22 cellular contexts compared by ENCODE assay signal in the genomic region with DNA sequence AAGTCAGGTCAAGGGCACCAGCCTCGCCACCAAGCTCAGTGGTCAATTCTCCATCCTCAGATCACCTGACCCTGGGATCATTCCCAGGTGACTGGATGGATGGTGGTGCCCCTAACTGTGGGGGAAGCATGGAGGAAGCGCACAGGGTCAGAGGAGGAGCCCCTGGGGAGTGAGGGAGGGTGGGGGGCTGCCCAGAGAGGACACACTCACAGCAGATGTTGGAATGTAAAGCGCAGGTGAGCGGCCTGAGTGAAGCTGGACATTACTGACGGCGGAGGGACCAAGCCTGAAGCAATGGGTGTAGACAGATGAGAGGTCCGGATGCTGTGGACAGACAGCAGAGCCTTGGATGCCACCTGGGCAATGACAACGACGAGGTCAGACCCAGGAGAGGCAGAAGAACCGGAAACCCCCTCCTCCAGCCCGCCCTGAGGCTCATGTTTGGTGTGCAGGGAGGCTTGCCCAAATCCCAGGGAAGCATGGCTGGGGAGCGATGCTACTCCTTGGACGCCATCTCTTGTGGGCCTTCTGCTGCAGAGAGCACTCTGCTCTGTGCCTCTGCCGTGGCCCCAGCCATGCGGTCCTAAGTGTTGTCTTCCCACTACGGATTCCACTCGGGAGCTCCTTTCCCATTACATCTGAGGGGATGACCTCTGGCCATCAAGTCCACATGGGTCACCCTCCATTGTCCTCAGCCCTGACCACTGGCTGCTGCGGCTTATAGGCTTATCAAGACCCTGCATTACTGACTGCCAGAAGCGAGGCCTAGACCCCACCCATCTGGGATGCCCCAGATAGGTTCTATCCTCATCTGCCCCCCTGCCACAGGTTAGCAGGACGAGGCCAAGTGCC. TPM values are rescaled to one million over a fixed set of nuclear protein-coding genes. Genes with fewer than 3 reads are reported as not detected.
"Had no signal": no experiment of that assay in that cellular context is flagged by ENCODE, and none has a peak within 500 bp of the region (broad histone marks: within the 10 kb centered on the region; RNA-seq: fewer than 3 reads in every experiment).

No MANE protein-coding gene starts in this region.

- H3K9me3 ChIP-seq: ascending aorta, lower lobe of right lung, suprapubic skin had no signal

- H3K9me3 Mint-ChIP-seq: activated CD4-positive, alpha-beta memory T cell treated with anti-CD3 and anti-CD28 coated beads, Interleukin-2, amount 10 ng/mL, durations not matched to agents 7 days and 5 days; activated T-cell treated with anti-CD3 and anti-CD28 coated beads, Interleukin-2, amount 50 U/mL, for 4 hours; mesothelial cell of epicardium; nephron; stimulated activated naive CD8-positive, alpha-beta T cell treated with anti-CD3 and anti-CD28 coated beads, Interleukin-15, amount 100 ng/mL, for 72 hours; type B pancreatic cell had no signal

- ATAC-seq: activated CD4-positive, alpha-beta T cell treated with anti-CD3 and anti-CD28 coated beads for 36 hours; activated T-cell treated with anti-CD3 and anti-CD28 coated beads, Interleukin-2, amount 50 U/mL, for 4 hours; lower lobe of right lung; stimulated activated naive CD8-positive, alpha-beta T cell treated with anti-CD3 and anti-CD28 coated beads, Interleukin-15, amount 100 ng/mL, for 72 hours had no signal

- H3K4me3 Mint-ChIP-seq: activated CD4-positive, alpha-beta memory T cell treated with anti-CD3 and anti-CD28 coated beads, Interleukin-2, amount 10 ng/mL, durations not matched to agents 7 days and 5 days; activated CD4-positive, alpha-beta T cell treated with anti-CD3 and anti-CD28 coated beads for 36 hours; activated T-cell treated with anti-CD3 and anti-CD28 coated beads, Interleukin-2, amount 50 U/mL, for 4 hours; mesothelial cell of epicardium; nephron; stimulated activated naive CD8-positive, alpha-beta T cell treated with anti-CD3 and anti-CD28 coated beads, Interleukin-15, amount 100 ng/mL, for 72 hours; type B pancreatic cell had no signal

- FAIRE-seq: endothelial cell of umbilical vein had no signal

- H3K27ac ChIP-seq: lower lobe of right lung, suprapubic skin had no signal

- DNase-seq: activated CD4-positive, alpha-beta memory T cell treated with anti-CD3 and anti-CD28 coated beads, Interleukin-2, amount 10 ng/mL, durations not matched to agents 7 days and 5 days; activated CD4-positive, alpha-beta T cell treated with anti-CD3 and anti-CD28 coated beads for 36 hours; activated naive CD4-positive, alpha-beta T cell treated with anti-CD3 and anti-CD28 coated beads, Interleukin-2, amount 50 U/mL, for 16 hours; activated T-cell treated with anti-CD3 and anti-CD28 coated beads, Interleukin-2, amount 50 U/mL, for 4 hours; cerebellar nuclear complex; dermis blood vessel endothelial cell; effector memory CD4-positive, alpha-beta T cell; glutamatergic neuron; hypothalamus; islet precursor cell; lower lobe of right lung; nucleus accumbens; stimulated activated naive CD8-positive, alpha-beta T cell treated with anti-CD3 and anti-CD28 coated beads, Interleukin-15, amount 100 ng/mL, for 72 hours; SW 1271; T-helper 2 cell had no signal

- H3K27me3 Mint-ChIP-seq: activated CD4-positive, alpha-beta memory T cell treated with anti-CD3 and anti-CD28 coated beads, Interleukin-2, amount 10 ng/mL, durations not matched to agents 7 days and 5 days; activated CD4-positive, alpha-beta T cell treated with anti-CD3 and anti-CD28 coated beads for 36 hours; stimulated activated naive CD8-positive, alpha-beta T cell treated with anti-CD3 and anti-CD28 coated beads, Interleukin-15, amount 100 ng/mL, for 72 hours; type B pancreatic cell had no signal

- H3K27me3 ChIP-seq: ascending aorta, suprapubic skin had no signal

- H3K4me3 ChIP-seq: ascending aorta, lower lobe of right lung, skin epidermis, suprapubic skin had no signal

- H3K27ac Mint-ChIP-seq: activated CD4-positive, alpha-beta memory T cell treated with anti-CD3 and anti-CD28 coated beads, Interleukin-2, amount 10 ng/mL, durations not matched to agents 7 days and 5 days; activated CD4-positive, alpha-beta T cell treated with anti-CD3 and anti-CD28 coated beads for 36 hours; mesothelial cell of epicardium; nephron had no signal

RNA-seq across cellular contexts. Expression of gene CPLANE2, which starts 5.8 kb away (rescaled TPM):
- total RNA-seq: ascending aorta had no signal
